ENCODE assay signal across 8 cellular contexts in the genomic region with DNA sequence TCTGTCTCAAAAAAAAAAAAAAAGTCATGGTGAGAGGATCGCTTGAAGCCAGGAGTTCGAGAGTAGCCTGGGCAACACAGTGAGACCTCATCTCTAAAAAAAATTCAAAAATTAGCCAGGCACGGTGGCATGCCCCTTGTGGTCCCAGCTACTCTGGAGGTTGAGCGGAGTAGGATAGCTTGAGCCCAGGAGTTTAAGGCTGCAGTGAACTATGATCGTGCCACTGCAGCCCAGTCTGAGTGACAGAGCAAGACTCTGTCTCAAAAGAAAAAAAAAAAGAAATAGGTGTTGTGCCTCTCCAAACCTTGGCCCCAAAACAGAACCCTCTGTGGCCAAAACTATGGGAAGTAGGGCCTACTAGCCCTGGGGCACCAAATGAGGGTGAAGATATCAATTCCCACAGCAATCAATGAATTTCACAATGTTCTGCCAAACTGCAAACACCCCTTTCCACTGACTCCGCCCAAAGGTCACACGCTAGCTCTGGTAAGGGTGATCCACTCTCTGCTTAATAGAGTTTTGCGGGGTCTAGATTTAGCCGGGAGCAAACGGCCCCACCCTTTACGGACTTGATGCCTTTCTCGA. TPM values are rescaled to one million over a fixed set of nuclear protein-coding genes. Genes with fewer than 3 reads are reported as not detected.
DNase-seq lines count a peak whose midpoint lies in the region; ATAC-seq and TF ChIP-seq lines count a peak whose summit lies in the region.

No MANE protein-coding gene starts in this region.

- DNase-seq in SJSA1 (ENCODE audit: low read depth in 1 of 2, low spot score in 2 of 2) (no peak), fibroblast of pulmonary artery (ENCODE audit: low read depth) (no peak), retinal pigment epithelial cell (ENCODE audit: low read depth) (no peak), NCI-H1092 (lab: John Stamatoyannopoulos, UW) (no peak), DMS153 (lab: John Stamatoyannopoulos, UW) (no peak)
- DNase-seq in stimulated activated CD4-positive, alpha-beta T cell treated with anti-CD3 and anti-CD28 coated beads, Interleukin-12 subunit alpha, Interleukin-12 subunit beta, amount 100 ng/mL, for 4 hours, result no peak

- TF ChIP-seq CTCF in fibroblast of pulmonary artery (IDR thresholded peaks at IDR 0.05; ENCODE audit: low read length, missing control alignments), result no peak
- TF ChIP-seq CTCF in retinal pigment epithelial cell (conservative IDR thresholded peaks at IDR 0.05; ENCODE audit: low read depth, low read length), result no peak

- H3K36me3 ChIP-seq in SJSA1, result no peaks in the 10 kb centered on the region

- peak overlapping the region; percentile 47; the same call in 1 of the 2 replicates for H3K27ac ChIP-seq in SJSA1

- peaks cover 32% of the 10 kb centered on the region for H3K4me1 ChIP-seq in SJSA1 (replicated peaks)

- H3K4me3 ChIP-seq in SJSA1 (peak overlapping the region; percentile 63), fibroblast of pulmonary artery (replicated peaks; ENCODE audit: low read depth, low read length) (peak overlapping the region; percentile 36), retinal pigment epithelial cell (ENCODE audit: low read length) (peak overlapping the region; percentile 41)

- H3K27me3 ChIP-seq in SJSA1 (replicated peaks), result no peaks in the 10 kb centered on the region

- H3K9me3 ChIP-seq in SJSA1 (replicated peaks), result 0 out of 2 replicates have a peak, but pooled peaks cover 2% of the 10 kb centered on the region

- ATAC-seq in GM18907 (IDR thresholded peaks at IDR 0.05; ENCODE audit: unreplicated experiment), result peak; percentile 1
- ATAC-seq in GM21717 (IDR thresholded peaks at IDR 0.05; ENCODE audit: unreplicated experiment), result no peak

RNA-seq across cellular contexts. Expression of gene SSC4D, which starts 16.9 kb away (rescaled TPM):
- total RNA-seq in SJSA1 (2014; rRNA removed; shearing (Covaris generic)), result 0.34 TPM in 1 of 2 replicates, not detected in the other

RNA-seq across cellular contexts. Expression of gene ZP3, which starts 32.1 kb away (rescaled TPM):
- total RNA-seq in SJSA1 (2014; rRNA removed; shearing (Covaris generic)), result 0.58 and 3.7 TPM in 2 replicates

RNA-seq across cellular contexts. Expression of gene YWHAG, which starts 33.8 kb away (rescaled TPM):
- total RNA-seq in SJSA1 (2014; rRNA removed; shearing (Covaris generic)), result 67.0 and 76.1 TPM in 2 replicates
